ENCODE assay signal across 8 cellular contexts in genomic region chr3:129604942-129605592, GRCh38. TPM values are rescaled to one million over a fixed set of nuclear protein-coding genes. Genes with fewer than 3 reads are reported as not detected.
A peak's percentile ranks its signal among the peaks of the same experiment; 100 is the strongest.
DNase-seq lines count a peak whose midpoint lies in the region; ATAC-seq and TF ChIP-seq lines count a peak whose summit lies in the region.

No MANE protein-coding gene starts in this region.

- H3K23ac ChIP-seq in trophoblast cell (ENCODE audit: low read length), result peak overlapping the region; percentile 13

- H2AK5ac ChIP-seq in trophoblast cell (ENCODE audit: low read length), result peak overlapping the region; percentile 16

- H3K14ac ChIP-seq in trophoblast cell (ENCODE audit: low read length), result peak overlapping the region; percentile 88

- no peaks in the 10 kb centered on the region for H3K36me3 ChIP-seq in CD8-positive, alpha-beta memory T cell (ENCODE audit: insufficient read depth, low read length)
- H3K36me3 ChIP-seq in Peyer's patch, result no peaks in the 10 kb centered on the region
- peaks cover 2 to 5% of the 10 kb centered on the region in 2 experiments for H3K36me3 ChIP-seq in trophoblast cell (ENCODE audit: control insufficient read depth in 1 of 2, insufficient read depth in 2 of 2, low read length in 2 of 2)

- no peaks in the 10 kb centered on the region for H3K9me3 ChIP-seq in CD8-positive, alpha-beta memory T cell (ENCODE audit: low read length)
- no peaks in the 10 kb centered on the region for H3K9me3 ChIP-seq in Peyer's patch
- H3K9me3 ChIP-seq in trophoblast cell (ENCODE audit: insufficient read depth, low read depth, low read length), result no peaks in the 10 kb centered on the region

- ATAC-seq in HG03439 (IDR thresholded peaks at IDR 0.05; ENCODE audit: unreplicated experiment) (no peak), HG03432 (IDR thresholded peaks at IDR 0.05; ENCODE audit: unreplicated experiment) (no peak)

- DNase-seq in CD8-positive, alpha-beta memory T cell, result peak in 1 of 5 donors; percentile 21
- DNase-seq in Peyer's patch (no peak), fibroblast of villous mesenchyme (ENCODE audit: low read depth) (no peak), trophoblast cell (no peak), EL (no peak), hippocampal formation (lab: John Stamatoyannopoulos, UW) (no peak)

- H3K18ac ChIP-seq in trophoblast cell (ENCODE audit: low read length), result peak overlapping the region; percentile 69

- peak overlapping the region; percentile 57 for H4K8ac ChIP-seq in trophoblast cell (ENCODE audit: low read depth, low read length)

- H3K27ac Mint-ChIP-seq in CD8-positive, alpha-beta memory T cell, result peak overlapping the region in 4 of 8 donors; percentile 42 to 85 (median 48)

- peaks cover 58% of the 10 kb centered on the region for H3K79me2 ChIP-seq in trophoblast cell (ENCODE audit: control insufficient read depth, insufficient read depth, low read length, poor library complexity)

- no CpG with 5 or more reads among the region's 69 CpGs for WGBS in trophoblast cell (ENCODE audit: extremely low coverage, insufficient coverage, insufficient read length)

- no peak overlapping the region for H3K27ac ChIP-seq in CD8-positive, alpha-beta memory T cell (ENCODE audit: low read depth, low read length)
- H3K27ac ChIP-seq in Peyer's patch (peak overlapping the region; percentile 66 to 86 (median 79)), trophoblast cell (ENCODE audit: low read depth, low read length) (peak overlapping the region; percentile 79)

- CTCF ChIA-PET in CD8-positive, alpha-beta memory T cell (lab: Charles Lee), result interaction anchor here (0.9 to 5.4 kb wide), 11 partner anchors 10 to 221 kb away, joined by 3 to 43 read pairs (median 6); no protein-coding TSS in a partner anchor

- H2BK12ac ChIP-seq in trophoblast cell (ENCODE audit: low read length), result no peak overlapping the region

- H3K4ac ChIP-seq in trophoblast cell (ENCODE audit: low read depth, low read length), result peak overlapping the region; percentile 91

- TF ChIP-seq CTCF in Peyer's patch (IDR thresholded peaks at IDR 0.05), result no peak
- no peak for TF ChIP-seq CTCF in fibroblast of villous mesenchyme (IDR thresholded peaks at IDR 0.05; ENCODE audit: insufficient read depth, low read depth, low read length)

- H3K4me3 ChIP-seq in CD8-positive, alpha-beta memory T cell (ENCODE audit: low read length), result peak overlapping the region; percentile 54
- H3K4me3 ChIP-seq in Peyer's patch (peak overlapping the region; percentile 49 to 76 (median 66)), fibroblast of villous mesenchyme (ENCODE audit: low read depth, low read length) (peak overlapping the region; percentile 80), trophoblast cell (ENCODE audit: low read depth, low read length) (peak overlapping the region; percentile 96)

- H3K4me2 ChIP-seq in trophoblast cell (ENCODE audit: low read length), result peak overlapping the region; percentile 93

- peaks cover 3 to 4% of the 10 kb centered on the region in 2 donors for H3K27me3 Mint-ChIP-seq in CD8-positive, alpha-beta memory T cell

- H3K27me3 ChIP-seq in CD8-positive, alpha-beta memory T cell (ENCODE audit: insufficient read depth, low read length, poor library complexity, severe bottlenecking), result no peaks in the 10 kb centered on the region
- H3K27me3 ChIP-seq in Peyer's patch (peaks cover 0 to 6% of the 10 kb centered on the region in 2 donors), trophoblast cell (ENCODE audit: insufficient read depth, low read length) (no peaks in the 10 kb centered on the region)

- peak overlapping the region; percentile 94 for H3K9ac ChIP-seq in trophoblast cell (ENCODE audit: low read length)

- peak overlapping the region; percentile 86 to 98 (median 92) for H3K4me3 Mint-ChIP-seq in CD8-positive, alpha-beta memory T cell

- H3K4me1 ChIP-seq in CD8-positive, alpha-beta memory T cell (ENCODE audit: insufficient read depth, low read length), result peaks cover 4% of the 10 kb centered on the region
- peaks cover 0 to 67% (median 16%) of the 10 kb centered on the region in 4 donors for H3K4me1 ChIP-seq in Peyer's patch
- H3K4me1 ChIP-seq in trophoblast cell (ENCODE audit: control insufficient read depth in 1 of 2, insufficient read depth in 2 of 2, low read length in 2 of 2), result peaks cover 45 to 57% of the 10 kb centered on the region in 2 experiments

- H3K36me3 Mint-ChIP-seq in CD8-positive, alpha-beta memory T cell, result peaks cover 0 to 8% (median 0%) of the 10 kb centered on the region in 3 donors

- H3K9me3 Mint-ChIP-seq in CD8-positive, alpha-beta memory T cell, result no peaks in the 10 kb centered on the region

- peak overlapping the region; percentile 72 for H4K91ac ChIP-seq in trophoblast cell (ENCODE audit: low read depth, low read length)

- H2AFZ ChIP-seq in trophoblast cell (ENCODE audit: insufficient read depth, low read length, poor library complexity), result no peak overlapping the region

- peaks cover 49 to 70% (median 50%) of the 10 kb centered on the region in 3 donors for H3K4me1 Mint-ChIP-seq in CD8-positive, alpha-beta memory T cell

- POLR2A ChIA-PET in CD8-positive, alpha-beta memory T cell (lab: Charles Lee), result interaction anchor here (0.7 to 3.6 kb wide), 6 partner anchors 9 to 624 kb away, joined by 3 to 54 read pairs (median 4); partner anchors contain the start of gene IFT122

- no peak for TF ChIP-seq POLR2A in Peyer's patch (IDR thresholded peaks at IDR 0.05)

- H2BK5ac ChIP-seq in trophoblast cell (ENCODE audit: low read depth, low read length, poor library complexity), result no peak overlapping the region

- H4K12ac ChIP-seq in trophoblast cell (ENCODE audit: low read depth, low read length), result no peak overlapping the region

- H2BK120ac ChIP-seq in trophoblast cell (ENCODE audit: insufficient read depth, low read length, poor library complexity), result peak overlapping the region; percentile 18

- peaks cover 57% of the 10 kb centered on the region for H3K79me1 ChIP-seq in trophoblast cell (ENCODE audit: low read length)

RNA-seq across cellular contexts. Expression of gene PLXND1, which starts 1.4 kb away (rescaled TPM):
- total RNA-seq in CD8-positive, alpha-beta memory T cell, result 10 to 100 TPM; 12.1 to 15.2 TPM
- polyA plus RNA-seq in CD8-positive, alpha-beta memory T cell, result 17.3 TPM
- total RNA-seq in Peyer's patch (100 to 1,000 TPM in 1 of 4 donors, 10 to 100 TPM in 3; 13.1 to 305 (median 48.2) TPM), fibroblast of villous mesenchyme (91.8 and 97.2 TPM in 2 replicates)
- 282 and 293 TPM in 2 replicates for polyA plus RNA-seq in trophoblast cell (2013)
